2 cellular contexts compared by ENCODE assay signal in genomic region chr1:22472596-22472995, GRCh38.
TF ChIP-seq lines count a peak whose summit lies in the region.

No MANE protein-coding gene starts in this region.

TF ChIP-seq in liver, 16 proteins besides CTCF, POLR2A, EP300 and RAD21 (continued from another document):
- no peak for TF ChIP-seq GABPA (IDR thresholded peaks at IDR 0.05 in 1 of 2, conservative IDR thresholded peaks at IDR 0.05 in 1 of 2)
- TF ChIP-seq TAF1 (conservative IDR thresholded peaks at IDR 0.05): no peak

TF ChIP-seq in HepG2, 621 proteins besides CTCF, POLR2A, EP300 and RAD21 (continued from another document):
- TF ChIP-seq DMAP1 (CRISPR knock-in tag; IDR thresholded peaks at IDR 0.05) (no peak), HCFC1 (IDR thresholded peaks at IDR 0.05; ENCODE audit: low read depth, low read length) (no peak), REPIN1 (CRISPR knock-in tag; IDR thresholded peaks at IDR 0.05; ENCODE audit: borderline replicate concordance, low read depth) (no peak), REL (CRISPR knock-in tag; conservative IDR thresholded peaks at IDR 0.05) (no peak), ZNF318 (CRISPR knock-in tag; IDR thresholded peaks at IDR 0.05) (no peak), MXD1 (CRISPR knock-in tag; IDR thresholded peaks at IDR 0.05) (no peak), PLRG1 (conservative IDR thresholded peaks at IDR 0.05) (no peak), ZNF451 (CRISPR knock-in tag; IDR thresholded peaks at IDR 0.05) (no peak), EED (CRISPR knock-in tag; IDR thresholded peaks at IDR 0.05) (no peak), SPEN (CRISPR knock-in tag; IDR thresholded peaks at IDR 0.05; ENCODE audit: low read depth) (no peak), ZNF275 (CRISPR knock-in tag; IDR thresholded peaks at IDR 0.05; ENCODE audit: borderline replicate concordance) (no peak), NFE2L2 (IDR thresholded peaks at IDR 0.05; ENCODE audit: low read length) (no peak), ZNF546 (CRISPR knock-in tag; conservative IDR thresholded peaks at IDR 0.05) (no peak), SCMH1 (CRISPR knock-in tag; IDR thresholded peaks at IDR 0.05; ENCODE audit: borderline replicate concordance) (no peak), TOPORS (CRISPR knock-in tag; IDR thresholded peaks at IDR 0.05) (no peak), ZIK1 (CRISPR knock-in tag; IDR thresholded peaks at IDR 0.05; ENCODE audit: borderline replicate concordance, low read depth) (no peak), SKIL (CRISPR knock-in tag; IDR thresholded peaks at IDR 0.05; ENCODE audit: borderline replicate concordance) (no peak), ZNF232 (CRISPR knock-in tag; IDR thresholded peaks at IDR 0.05; ENCODE audit: borderline replicate concordance) (no peak)
TF ChIP-seq in HepG2: peak in this region for 0.
